1 cellular context compared by ENCODE assay signal in genomic region chr14:81550001-81550642, GRCh38.
TF ChIP-seq lines count a peak whose summit lies in the region.

No MANE protein-coding gene starts in this region.

TF ChIP-seq in GM12878, 131 proteins besides CTCF, POLR2A, EP300 and RAD21 (continued from another document and continues in another):
- TF ChIP-seq ZBTB4 (CRISPR knock-in tag; IDR thresholded peaks at IDR 0.05), result no peak
- TF ChIP-seq ZNF622 (IDR thresholded peaks at IDR 0.05), result no peak
- TF ChIP-seq MYC (IDR thresholded peaks at IDR 0.05; ENCODE audit: insufficient read depth, insufficient read length, insufficient replicate concordance, low read length, severe bottlenecking), result no peak
- no peak for TF ChIP-seq ZBTB40 (IDR thresholded peaks at IDR 0.05; ENCODE audit: borderline replicate concordance)
- TF ChIP-seq ZBTB33 (IDR thresholded peaks at IDR 0.05), result no peak
- peak; percentile 91 for TF ChIP-seq NFIC (IDR thresholded peaks at IDR 0.05; ENCODE audit: low read depth, low read length)
- TF ChIP-seq ZNF217 (IDR thresholded peaks at IDR 0.05), result peak; percentile 94
- no peak for TF ChIP-seq HSF1 (IDR thresholded peaks at IDR 0.05; ENCODE audit: low read depth, low read length)
- TF ChIP-seq PAX5 (IDR thresholded peaks at IDR 0.05; ENCODE audit: borderline replicate concordance, low read depth, low read length), result 0 out of 2 replicates have a peak, but pooled peaks have one; percentile 23
- TF ChIP-seq ZNF274 (IDR thresholded peaks at IDR 0.05; ENCODE audit: insufficient read depth, insufficient read length), result no peak
- TF ChIP-seq IRF3 (IDR thresholded peaks at IDR 0.05), result no peak
- 0 out of 3 replicates have a peak, but pooled peaks have one; percentile 48 for TF ChIP-seq POU2F2 (IDR thresholded peaks at IDR 0.05; ENCODE audit: borderline replicate concordance, low read depth, low read length)
- TF ChIP-seq MTA2 (IDR thresholded peaks at IDR 0.05; ENCODE audit: low read depth), result peak; percentile 90
- TF ChIP-seq SIX5 (IDR thresholded peaks at IDR 0.05; ENCODE audit: low read depth, low read length, severe bottlenecking), result no peak
- no peak for TF ChIP-seq NFXL1 (IDR thresholded peaks at IDR 0.05; ENCODE audit: borderline replicate concordance)
- TF ChIP-seq FOXM1 (IDR thresholded peaks at IDR 0.05; ENCODE audit: low read depth, low read length), result peak; percentile 87
- peak; percentile 81 for TF ChIP-seq DPF2 (IDR thresholded peaks at IDR 0.05)
- no peak for TF ChIP-seq CBFB (IDR thresholded peaks at IDR 0.05; ENCODE audit: low read depth)
- TF ChIP-seq TCF12 (IDR thresholded peaks at IDR 0.05; ENCODE audit: low read depth, low read length), result no peak
- TF ChIP-seq CREM (IDR thresholded peaks at IDR 0.05; ENCODE audit: low read depth), result peak; percentile 82
- TF ChIP-seq BCL11A (IDR thresholded peaks at IDR 0.05; ENCODE audit: low read depth, low read length), result peak; percentile 67; the same call in 1 of the 2 replicates
- peak; percentile 68 for TF ChIP-seq IKZF1 (conservative IDR thresholded peaks at IDR 0.05)
- peak; percentile 61; the same call in 1 of the 2 replicates for TF ChIP-seq GABPA (IDR thresholded peaks at IDR 0.05; ENCODE audit: low read depth)
- TF ChIP-seq REST (IDR thresholded peaks at IDR 0.05; ENCODE audit: low read depth, low read length), result no peak
- no peak for TF ChIP-seq ATF3 (IDR thresholded peaks at IDR 0.05; ENCODE audit: borderline replicate concordance, extremely low read depth, low read depth, low read length)
- no peak for TF ChIP-seq SUPT20H (IDR thresholded peaks at IDR 0.05; ENCODE audit: borderline replicate concordance, control insufficient read depth, low read depth, low read length)
- TF ChIP-seq YBX1 (IDR thresholded peaks at IDR 0.05), result no peak
- no peak for TF ChIP-seq ZNF687 (IDR thresholded peaks at IDR 0.05)
- TF ChIP-seq MEF2A (IDR thresholded peaks at IDR 0.05; ENCODE audit: insufficient read depth, low read depth, low read length), result 0 out of 2 replicates have a peak, but pooled peaks have one; percentile 33
- no peak for TF ChIP-seq SREBF1 (IDR thresholded peaks at IDR 0.05; ENCODE audit: low read length)
- TF ChIP-seq E2F8 (IDR thresholded peaks at IDR 0.05; ENCODE audit: low read depth, partially characterized antibody), result no peak
- no peak for TF ChIP-seq SREBF2 (IDR thresholded peaks at IDR 0.05; ENCODE audit: low read length)
- TF ChIP-seq JUNB (IDR thresholded peaks at IDR 0.05), result peak; percentile 98
- no peak for TF ChIP-seq WRNIP1 (IDR thresholded peaks at IDR 0.05; ENCODE audit: borderline replicate concordance, low read depth, low read length)
- peak; percentile 62 for TF ChIP-seq ATF7 (IDR thresholded peaks at IDR 0.05; ENCODE audit: low read depth)
